In the genomic region with DNA sequence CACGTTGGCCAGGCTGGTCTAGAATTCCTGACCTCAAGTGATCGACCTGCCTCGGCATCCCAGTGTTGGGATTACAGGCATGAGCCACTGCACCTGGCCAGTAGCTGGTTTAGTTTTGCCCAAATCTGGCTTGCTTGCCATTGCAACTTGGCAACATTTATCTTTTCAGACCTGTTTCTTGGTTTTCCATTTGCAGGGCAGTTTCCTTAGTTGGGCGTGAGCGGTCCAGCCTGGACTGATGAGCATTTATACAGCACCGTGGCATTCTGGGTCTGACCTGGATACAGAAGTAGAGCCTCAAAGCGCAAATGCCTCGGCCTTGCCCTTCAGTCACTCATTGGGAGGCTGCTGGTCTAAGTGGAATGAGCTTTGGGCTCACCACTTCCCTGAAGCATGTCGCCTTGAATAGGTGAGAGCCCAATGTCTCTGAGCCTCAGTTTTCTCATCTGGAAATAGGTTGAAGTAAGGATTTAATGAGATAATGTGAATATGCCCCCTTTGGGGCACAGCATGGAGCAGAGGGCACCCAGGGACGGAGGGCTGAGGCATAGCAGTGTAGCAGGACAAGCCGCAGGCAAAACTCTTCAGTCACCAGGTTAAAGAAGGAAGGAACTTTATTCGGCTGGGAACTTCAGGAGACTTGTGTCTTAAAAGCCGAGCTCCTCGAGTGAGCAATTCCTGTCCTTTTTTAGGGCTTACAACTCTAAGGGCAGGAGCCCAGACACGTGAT, we compare ENCODE assay signal across 2 cellular contexts. TPM values are rescaled to one million over a fixed set of nuclear protein-coding genes. Genes with fewer than 3 reads are reported as not detected.
"Had no signal": no experiment of that assay in that cellular context is flagged by ENCODE, and none has a peak within 500 bp of the region (broad histone marks: within the 10 kb centered on the region; RNA-seq: fewer than 3 reads in every experiment).

No MANE protein-coding gene starts in this region.

RNA-seq across cellular contexts. Expression of gene RNU1-2, which starts 23.3 kb away (rescaled TPM):
- polyA plus RNA-seq: adipose tissue, SK-N-SH had no signal
